Comparison of ENCODE assay signal across 8 cellular contexts in the genomic region with DNA sequence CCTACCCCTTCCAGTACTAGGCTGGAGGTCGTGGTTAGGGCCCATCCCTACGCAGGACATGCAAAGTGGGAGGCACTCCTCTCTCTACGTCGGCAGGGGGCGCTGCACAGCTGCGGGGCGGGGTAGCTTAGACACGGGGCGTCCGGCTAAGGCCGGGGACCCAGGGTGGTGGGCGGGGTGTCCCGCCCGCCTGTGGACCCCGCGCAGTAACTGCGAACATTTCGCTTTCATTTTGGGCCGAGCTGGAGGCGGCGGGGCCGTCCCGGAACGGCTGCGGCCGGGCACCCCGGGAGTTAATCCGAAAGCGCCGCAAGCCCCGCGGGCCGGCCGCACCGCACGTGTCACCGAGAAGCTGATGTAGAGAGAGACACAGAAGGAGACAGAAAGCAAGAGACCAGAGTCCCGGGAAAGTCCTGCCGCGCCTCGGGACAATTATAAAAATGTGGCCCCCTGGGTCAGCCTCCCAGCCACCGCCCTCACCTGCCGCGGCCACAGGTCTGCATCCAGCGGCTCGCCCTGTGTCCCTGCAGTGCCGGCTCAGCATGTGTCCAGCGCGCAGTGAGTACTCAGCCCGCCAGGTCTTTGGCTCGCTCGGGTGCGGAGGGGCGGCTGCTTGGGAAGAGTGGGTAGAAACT. TPM values are rescaled to one million over a fixed set of nuclear protein-coding genes. Genes with fewer than 3 reads are reported as not detected.
DNase-seq lines count a peak whose midpoint lies in the region; ATAC-seq lines count a peak whose summit lies in the region.

IL12A (plus strand) TSS at position 219 of the 635 bp plus-strand sequence.

- H3K4me1 ChIP-seq in BLaER1 (peaks cover 8% of the 10 kb centered on the region; the same call in 1 of the 2 replicates), esophagus (ENCODE audit: control insufficient read depth in 2 of 2, insufficient read depth in 2 of 2, low read length in 1 of 2) (peaks cover 0 to 11% of the 10 kb centered on the region in 2 donors)

- ATAC-seq in GM19025 (IDR thresholded peaks at IDR 0.05; ENCODE audit: low read depth, unreplicated experiment) (peak; percentile 87), HG03175 (IDR thresholded peaks at IDR 0.05; ENCODE audit: unreplicated experiment) (peak; percentile 97)

- H3K27me3 ChIP-seq in BLaER1 (peaks cover 24% of the 10 kb centered on the region), esophagus (ENCODE audit: control insufficient read depth in 1 of 2, insufficient read depth in 2 of 2, low read length in 2 of 2) (no peaks in the 10 kb centered on the region)

- peak within 1 kb of the TSS; percentile 98 for H3K4me2 ChIP-seq in BLaER1

- 1% methylated on average over 54 of the region's 54 CpGs for WGBS in esophagus, 2 donors

- H3K36me3 ChIP-seq in BLaER1 (no peaks in the 10 kb centered on the region), esophagus (ENCODE audit: control insufficient read depth in 2 of 2, insufficient read depth in 2 of 2, low read length in 1 of 2) (no peaks in the 10 kb centered on the region)

- H3K4me3 ChIP-seq in BLaER1 (peak within 1 kb of the TSS; percentile 73), esophagus (ENCODE audit: low read depth in 1 of 2, low read length in 2 of 2) (peak within 1 kb of the TSS; percentile 63 to 65)

- no peaks in the 10 kb centered on the region for H4K20me1 ChIP-seq in BLaER1

- H3K27ac ChIP-seq in BLaER1 (no peak within 1 kb of the TSS; the same call in 1 of the 2 replicates), esophagus (ENCODE audit: low read depth in 2 of 2, low read length in 1 of 2) (peak within 1 kb of the TSS in 1 of 2 donors; percentile 14)

- DNase-seq in NCI-H82 treated with DMSO at 0.1 percent for 48 hours (lab: John Stamatoyannopoulos, UW; ENCODE audit: unreplicated experiment) (peak; percentile 52), activated T-cell treated with anti-CD3 and anti-CD28 coated beads for 1 hour (ENCODE audit: low read depth) (peak; percentile 79), myocyte (ENCODE audit: low read depth) (peak; percentile 81)
- DNase-seq in stimulated activated CD8-positive, alpha-beta memory T cell treated with anti-CD3 and anti-CD28 coated beads, Interleukin-7, amount 100 ng/mL, for 48 hours (ENCODE audit: extremely low read depth in 1 of 2, low read depth in 1 of 2): peak; percentile 72 to 74

- H3K9ac ChIP-seq in BLaER1: peak within 1 kb of the TSS; percentile 63

- H3K9me3 ChIP-seq in BLaER1 (no peaks in the 10 kb centered on the region), esophagus (ENCODE audit: control insufficient read depth in 2 of 2, insufficient read depth in 1 of 2, low read depth in 1 of 2, low read length in 1 of 2) (no peaks in the 10 kb centered on the region)

RNA-seq across cellular contexts. Expression of gene IL12A, which starts in this region (rescaled TPM):
- 1 to 10 TPM; 4.4 to 7.5 TPM for polyA plus RNA-seq in esophagus
- 0.96 and 1.9 TPM in 2 replicates for total RNA-seq in myocyte
- 1.9 TPM for polyA plus RNA-seq in myocyte (2012)
